Comparison of ENCODE assay signal across 9 cellular contexts in genomic region chr12:56688846-56689113, GRCh38. TPM values are rescaled to one million over a fixed set of nuclear protein-coding genes. Genes with fewer than 3 reads are reported as not detected.
A peak's percentile ranks its signal among the peaks of the same experiment; 100 is the strongest.
DNase-seq lines count a peak whose midpoint lies in the region; ATAC-seq, FAIRE-seq and TF ChIP-seq lines count a peak whose summit lies in the region.
"Had no signal": no experiment of that assay in that cellular context is flagged by ENCODE, and none has a peak within 500 bp of the region (broad histone marks: within the 10 kb centered on the region; RNA-seq: fewer than 3 reads in every experiment).

No MANE protein-coding gene starts in this region.

- H3K36me3 ChIP-seq in urinary bladder (ENCODE audit: insufficient read depth): no peaks in the 10 kb centered on the region

- H3K4me1 ChIP-seq in urinary bladder (ENCODE audit: insufficient read depth): no peaks in the 10 kb centered on the region

- TF ChIP-seq CTCF in astrocyte of the cerebellum (IDR thresholded peaks at IDR 0.05; ENCODE audit: low read depth, low read length, missing control alignments) (no peak), lower leg skin (IDR thresholded peaks at IDR 0.05) (no peak)

- DNase-seq in activated naive CD4-positive, alpha-beta T cell treated with anti-CD3 and anti-CD28 coated beads, Interleukin-2, amount 10 ng/mL, durations not matched to agents 7 days and 5 days: no peak
- DNase-seq in activated naive CD4-positive, alpha-beta T cell (lab: John Stamatoyannopoulos, UW): no peak
- no peak for DNase-seq in astrocyte of the cerebellum (ENCODE audit: low read depth)
- DNase-seq in lower leg skin (ENCODE audit: low spot score in 2 of 2): no peak
- no peak for DNase-seq in HT-29 (ENCODE audit: low spot score)
- no peak for DNase-seq in GM12892 (ENCODE audit: insufficient read length)

- CTCF ChIA-PET in activated naive CD4-positive, alpha-beta T cell treated with anti-CD3 and anti-CD28 coated beads, Interleukin-2, amount 10 ng/mL, durations not matched to agents 7 days and 5 days (lab: Charles Lee): interaction anchor here (0.9 to 3.2 kb wide), 5 partner anchors 30 to 405 kb away, joined by 3 to 12 read pairs (median 4); no protein-coding TSS in a partner anchor

- no peaks in the 10 kb centered on the region for H3K9me3 Mint-ChIP-seq in activated naive CD4-positive, alpha-beta T cell treated with anti-CD3 and anti-CD28 coated beads, Interleukin-2, amount 10 ng/mL, durations not matched to agents 7 days and 5 days

- ATAC-seq in GM21786 (IDR thresholded peaks at IDR 0.05; ENCODE audit: unreplicated experiment): no peak

- no peaks in the 10 kb centered on the region for H3K27me3 Mint-ChIP-seq in activated naive CD4-positive, alpha-beta T cell treated with anti-CD3 and anti-CD28 coated beads, Interleukin-2, amount 10 ng/mL, durations not matched to agents 7 days and 5 days

- no peak for TF ChIP-seq POLR2A in lower leg skin (IDR thresholded peaks at IDR 0.05)
- no peak for TF ChIP-seq POLR2A in GM12892 (IDR thresholded peaks at IDR 0.05; ENCODE audit: low read depth, low read length)

- peak overlapping the region; percentile 99 for H3K4me3 ChIP-seq in astrocyte of the cerebellum (ENCODE audit: low read depth, low read length)
- peak overlapping the region; percentile 40 for H3K4me3 ChIP-seq in lower leg skin (ENCODE audit: low read depth, poor library complexity, severe bottlenecking)
- H3K4me3 ChIP-seq in urinary bladder (ENCODE audit: low read depth, low read length): peak overlapping the region; percentile 36

- 0 to 5% methylated on average over 7 of the region's 7 CpGs for WGBS in lower leg skin, 2 donors
- WGBS in urinary bladder: 3% methylated on average over 7 of the region's 7 CpGs

- peak overlapping the region; percentile 100 for H3K27ac Mint-ChIP-seq in activated naive CD4-positive, alpha-beta T cell treated with anti-CD3 and anti-CD28 coated beads, Interleukin-2, amount 10 ng/mL, durations not matched to agents 7 days and 5 days

- FAIRE-seq in GM12892 (lab: Jason Lieb, UNC): no peak
- FAIRE-seq: colon had no signal

- intact Hi-C loops in lower leg skin (cut with DNase I; ENCODE audit: low total_unique reads): no loop called here

- peaks cover 32% of the 10 kb centered on the region for H3K36me3 Mint-ChIP-seq in activated naive CD4-positive, alpha-beta T cell treated with anti-CD3 and anti-CD28 coated beads, Interleukin-2, amount 10 ng/mL, durations not matched to agents 7 days and 5 days

- H3K27ac ChIP-seq in urinary bladder (ENCODE audit: low read depth): peak overlapping the region; percentile 93

- in situ Hi-C loops in astrocyte of the cerebellum (cut with HindIII; ENCODE audit: low sequenced_read_pairs): no loop called here

- peak overlapping the region; percentile 100 for H3K4me3 Mint-ChIP-seq in activated naive CD4-positive, alpha-beta T cell treated with anti-CD3 and anti-CD28 coated beads, Interleukin-2, amount 10 ng/mL, durations not matched to agents 7 days and 5 days

- peaks cover 34% of the 10 kb centered on the region for H3K4me1 Mint-ChIP-seq in activated naive CD4-positive, alpha-beta T cell treated with anti-CD3 and anti-CD28 coated beads, Interleukin-2, amount 10 ng/mL, durations not matched to agents 7 days and 5 days

RNA-seq across cellular contexts. Expression of gene PTGES3, which starts 0.7 kb away (rescaled TPM):
- total RNA-seq in lower leg skin (10 to 100 TPM; 57.0 to 73.7 (median 62.3) TPM), urinary bladder (118 TPM)
- polyA plus RNA-seq in urinary bladder: 184 TPM
- 80.2 and 83.4 TPM in 2 replicates for total RNA-seq in HT-29 (2014; rRNA removed; shearing (Covaris generic))
- 297 TPM for polyA plus RNA-seq in GM12892 (2012; ENCODE audit: missing spikeins)

RNA-seq across cellular contexts. Expression of gene NACA, which starts 36.3 kb away (rescaled TPM):
- total RNA-seq in lower leg skin (1,000 to 10,000 TPM; 1,502 to 2,024 (median 1,825) TPM), urinary bladder (1,052 TPM)
- polyA plus RNA-seq in urinary bladder: 1,683 TPM
- 1,132 and 1,145 TPM in 2 replicates for total RNA-seq in HT-29 (2014; rRNA removed; shearing (Covaris generic))
- 3,019 TPM for polyA plus RNA-seq in GM12892 (2012; ENCODE audit: missing spikeins)

RNA-seq across cellular contexts. Expression of gene ATP5F1B, which starts 43.0 kb away (rescaled TPM):
- total RNA-seq in lower leg skin: 100 to 1,000 TPM; 360 to 457 (median 395) TPM
- 175 TPM for total RNA-seq in urinary bladder
- 583 TPM for polyA plus RNA-seq in urinary bladder
- total RNA-seq in HT-29 (2014; rRNA removed; shearing (Covaris generic)): 397 and 447 TPM in 2 replicates
- 1,127 TPM for polyA plus RNA-seq in GM12892 (2012; ENCODE audit: missing spikeins)

RNA-seq across cellular contexts. Expression of gene BAZ2A, which starts 58.7 kb away (rescaled TPM):
- total RNA-seq in lower leg skin (100 to 1,000 TPM in 2 of 4 donors, 10 to 100 TPM in 2; 64.8 to 141 (median 107) TPM), urinary bladder (27.4 TPM)
- polyA plus RNA-seq in urinary bladder: 30.9 TPM
- total RNA-seq in HT-29 (2014; rRNA removed; shearing (Covaris generic)): 43.3 and 47.1 TPM in 2 replicates
- polyA plus RNA-seq in GM12892 (2012; ENCODE audit: missing spikeins): 40.2 TPM

Comparison
In these comparisons a context has a peak if more than half of its experiments do, and no peak if none do; other contexts are left out.
1. H3K4me3 ChIP-seq: peak in every context shown above with its lines; median percentile 99 in astrocyte of the cerebellum; 40 in lower leg skin; 36 in urinary bladder.